ENCODE assay signal across 11 cellular contexts in the genomic region with DNA sequence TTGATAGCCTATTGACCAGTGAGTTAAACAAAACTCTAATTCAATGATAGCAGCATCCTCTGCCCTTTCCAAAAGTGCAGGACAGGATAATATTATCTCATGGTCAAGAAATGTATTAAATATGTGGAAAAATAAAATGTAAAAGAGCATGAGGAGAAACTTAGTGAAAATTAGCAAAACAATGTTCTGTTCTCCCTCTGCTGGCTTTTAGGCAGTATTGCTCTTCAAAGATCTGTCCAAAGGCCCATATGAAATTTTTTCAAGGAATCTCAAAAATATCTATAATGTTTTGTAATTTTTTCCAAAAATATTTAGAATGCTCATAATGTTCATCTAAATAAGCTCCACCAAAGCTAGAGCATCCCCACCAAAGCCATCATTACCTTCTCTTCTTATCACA. TPM values are rescaled to one million over a fixed set of nuclear protein-coding genes. Genes with fewer than 3 reads are reported as not detected.
A peak's percentile ranks its signal among the peaks of the same experiment; 100 is the strongest.
DNase-seq lines count a peak whose midpoint lies in the region; ATAC-seq, FAIRE-seq and TF ChIP-seq lines count a peak whose summit lies in the region.
"Had no signal": no experiment of that assay in that cellular context is flagged by ENCODE, and none has a peak within 500 bp of the region (broad histone marks: within the 10 kb centered on the region; RNA-seq: fewer than 3 reads in every experiment).

No MANE protein-coding gene starts in this region.

- H3K27ac Mint-ChIP-seq in H9 = no peak overlapping the region
- no peak overlapping the region for H3K27ac Mint-ChIP-seq in astrocyte (ENCODE audit: unreplicated experiment)

- no peak overlapping the region for H3K18ac ChIP-seq in H9 (ENCODE audit: insufficient read length, low read depth, low read length)

- H2BK120ac ChIP-seq in H9 (ENCODE audit: low read depth, low read length, poor library complexity, severe bottlenecking) = no peak overlapping the region

- H4K91ac ChIP-seq in H9 (ENCODE audit: insufficient read length, low read depth, low read length) = no peak overlapping the region

- H3K9ac ChIP-seq in H9 (ENCODE audit: extremely low read depth, insufficient read length, low read length) (no peak overlapping the region), astrocyte (ENCODE audit: low read length) (no peak overlapping the region), liver (ENCODE audit: low read depth in 1 of 2, low read length in 2 of 2) (no peak overlapping the region)

- in situ Hi-C loops in gastrocnemius medialis (cut with MboI; ENCODE audit: low sequenced_read_pairs in 4 of 4) = no loop called here

- H2BK5ac ChIP-seq in H9 (ENCODE audit: insufficient read length, low read length) = no peak overlapping the region

- no peak overlapping the region for H3K23ac ChIP-seq in H9 (ENCODE audit: insufficient read length, low read depth, low read length)

- no peaks in the 10 kb centered on the region for H4K20me1 ChIP-seq in H9 (ENCODE audit: control insufficient read depth, insufficient read depth, insufficient read length)
- no peaks in the 10 kb centered on the region for H4K20me1 ChIP-seq in astrocyte (ENCODE audit: insufficient read depth, low read length)

- no peaks in the 10 kb centered on the region for H3K9me3 ChIP-seq in BE2C
- no peaks in the 10 kb centered on the region for H3K9me3 ChIP-seq in H9 (ENCODE audit: control insufficient read depth, low read depth, low read length)
- H3K9me3 ChIP-seq in astrocyte (ENCODE audit: insufficient read depth, low read depth, low read length) = no peaks in the 10 kb centered on the region
- H3K9me3 ChIP-seq in liver (ENCODE audit: control insufficient read depth in 4 of 4, low read length in 3 of 4) = no peaks in the 10 kb centered on the region
- no peaks in the 10 kb centered on the region for H3K9me3 ChIP-seq in gastrocnemius medialis

- peak in 1 of 2 donors; percentile 44 for TF ChIP-seq RAD21 in liver (IDR thresholded peaks at IDR 0.05)

- H2BK12ac ChIP-seq in H9 (ENCODE audit: insufficient read length, low read depth, low read length) = no peak overlapping the region

- H3K79me2 ChIP-seq in H9 (ENCODE audit: insufficient read depth, low read length) (no peaks in the 10 kb centered on the region), astrocyte (ENCODE audit: insufficient read depth, low read length) (no peaks in the 10 kb centered on the region)

- no peak overlapping the region for H3K56ac ChIP-seq in H9 (ENCODE audit: insufficient read length, low read depth, low read length)

- H3K4ac ChIP-seq in H9 (ENCODE audit: low read depth, low read length) = no peak overlapping the region

- H3K4me1 Mint-ChIP-seq in H9 (no peaks in the 10 kb centered on the region), astrocyte (ENCODE audit: low read depth, unreplicated experiment) (peaks cover 14% of the 10 kb centered on the region)

- ATAC-seq in left colon (no peak), gastrocnemius medialis (no peak)

- H3K27ac ChIP-seq in H9 (ENCODE audit: insufficient read length, low read depth, low read length) (no peak overlapping the region), astrocyte (ENCODE audit: low read depth, low read length) (no peak overlapping the region), liver (ENCODE audit: low read depth in 1 of 2, low read length in 2 of 2) (no peak overlapping the region), substantia nigra (ENCODE audit: low read depth, low read length, poor library complexity, severe bottlenecking) (no peak overlapping the region), gastrocnemius medialis (no peak overlapping the region)
- H3K27ac ChIP-seq: HL-60 had no signal

- no peaks in the 10 kb centered on the region for H3K4me1 ChIP-seq in BE2C
- no peaks in the 10 kb centered on the region for H3K4me1 ChIP-seq in H9 (ENCODE audit: insufficient read depth, low read length)
- H3K4me1 ChIP-seq in astrocyte (ENCODE audit: insufficient read depth, low read length) = peaks cover 4% of the 10 kb centered on the region
- H3K4me1 ChIP-seq in liver (ENCODE audit: control insufficient read depth in 4 of 4, insufficient read depth in 4 of 4, low read length in 3 of 4) = no peaks in the 10 kb centered on the region
- no peaks in the 10 kb centered on the region for H3K4me1 ChIP-seq in gastrocnemius medialis

- no peaks in the 10 kb centered on the region for H3K36me3 ChIP-seq in BE2C
- no peaks in the 10 kb centered on the region for H3K36me3 ChIP-seq in astrocyte (ENCODE audit: insufficient read depth, low read length)
- H3K36me3 ChIP-seq in liver (ENCODE audit: control insufficient read depth in 4 of 4, insufficient read depth in 3 of 4, low read depth in 1 of 4, low read length in 3 of 4) = no peaks in the 10 kb centered on the region
- no peaks in the 10 kb centered on the region for H3K36me3 ChIP-seq in gastrocnemius medialis

- H2AK5ac ChIP-seq in H9 (ENCODE audit: insufficient read length, low read length) = no peak overlapping the region

- no peak overlapping the region for H3K14ac ChIP-seq in H9 (ENCODE audit: insufficient read depth, low read length)

- FAIRE-seq in astrocyte (lab: Jason Lieb, UNC) = no peak

- H2BK20ac ChIP-seq in H9 (ENCODE audit: low read depth, low read length, poor library complexity, severe bottlenecking) = no peak overlapping the region

- H3K4me3 ChIP-seq in BE2C (ENCODE audit: low read depth, low read length) (no peak overlapping the region), astrocyte (ENCODE audit: insufficient read depth, low read depth, low read length) (no peak overlapping the region), liver (ENCODE audit: low read depth in 1 of 3, low read length in 3 of 3) (no peak overlapping the region), gastrocnemius medialis (no peak overlapping the region)

- H2BK15ac ChIP-seq in H9 (ENCODE audit: low read depth, low read length) = no peak overlapping the region

- no peak overlapping the region for H3K4me2 ChIP-seq in H9 (ENCODE audit: insufficient read depth, insufficient read length, low read length)
- no peak overlapping the region for H3K4me2 ChIP-seq in astrocyte (ENCODE audit: low read length)

- H3K4me3 Mint-ChIP-seq in H9 = no peak overlapping the region
- H3K4me3 Mint-ChIP-seq in astrocyte (ENCODE audit: unreplicated experiment) = no peak overlapping the region

- H2AFZ ChIP-seq in H9 (ENCODE audit: low read length) (no peak overlapping the region), astrocyte (ENCODE audit: low read depth, low read length) (no peak overlapping the region)

- H3K9me3 Mint-ChIP-seq in H9 (peaks cover 4 to 9% of the 10 kb centered on the region in 2 experiments; a peak in 4 of 5 replicates), astrocyte (ENCODE audit: unreplicated experiment) (no peaks in the 10 kb centered on the region)

- TF ChIP-seq CTCF in BE2C (IDR thresholded peaks at IDR 0.05; ENCODE audit: low read depth, low read length) (peak; percentile 36), H9 (conservative IDR thresholded peaks at IDR 0.05) (peak; percentile 66), astrocyte (IDR thresholded peaks at IDR 0.05; ENCODE audit: insufficient read depth, low read depth, low read length) (peak; percentile 60), liver (IDR thresholded peaks at IDR 0.05; ENCODE audit: low read depth, low read length, missing input control) (peak; percentile 22), gastrocnemius medialis (IDR thresholded peaks at IDR 0.05 in 4 of 5, conservative IDR thresholded peaks at IDR 0.05 in 1 of 5) (no peak)

- no peak overlapping the region for H4K8ac ChIP-seq in H9 (replicated peaks; ENCODE audit: insufficient read length, low read depth, low read length)

- no peak overlapping the region for H3T11ph ChIP-seq in H9 (ENCODE audit: low read length)

- H3K27me3 Mint-ChIP-seq in H9 (ENCODE audit: low read depth) (peaks cover 26% of the 10 kb centered on the region), astrocyte (ENCODE audit: low read depth, unreplicated experiment) (no peaks in the 10 kb centered on the region)

- intact Hi-C loops in left colon (cut with DNase I, micrococcal nuclease) (no loop called here), gastrocnemius medialis (cut with DNase I; ENCODE audit: low total_unique reads) (no loop called here)

- H3K79me1 ChIP-seq in H9 (ENCODE audit: insufficient read depth, low read depth, low read length, poor library complexity, severe bottlenecking) = no peaks in the 10 kb centered on the region

- no peak for TF ChIP-seq POLR2A in gastrocnemius medialis (IDR thresholded peaks at IDR 0.05)

- H3K36me3 Mint-ChIP-seq in H9 (ENCODE audit: insufficient read depth in 1 of 3, low read depth in 3 of 3) = 0 out of 7 replicates have a peak, but pooled peaks cover 0 to 4% (median 0%) of the 10 kb centered on the region in 3 experiments
- H3K36me3 Mint-ChIP-seq in astrocyte (ENCODE audit: low read depth, unreplicated experiment) = no peaks in the 10 kb centered on the region

- no peak overlapping the region for H4K5ac ChIP-seq in H9 (ENCODE audit: insufficient read length, low read depth, low read length)

- H3K23me2 ChIP-seq in H9 (ENCODE audit: insufficient read length, low read depth, low read length, poor library complexity, severe bottlenecking) = no peaks in the 10 kb centered on the region

- DNase-seq in BE2C (no peak), H9 (no peak), astrocyte (ENCODE audit: low read depth) (no peak), left colon (no peak), substantia nigra (lab: John Stamatoyannopoulos, UW) (no peak), gastrocnemius medialis (no peak), putamen (ENCODE audit: low spot score) (no peak)
- DNase-seq: amygdala, NCI-H524 treated with DMSO at 0.1 percent for 48 hours had no signal

- H3K27me3 ChIP-seq in BE2C (no peaks in the 10 kb centered on the region), H9 (ENCODE audit: insufficient read depth, low read length) (no peaks in the 10 kb centered on the region), astrocyte (ENCODE audit: insufficient read depth, low read length) (no peaks in the 10 kb centered on the region), liver (ENCODE audit: control insufficient read depth in 4 of 4, insufficient read depth in 4 of 4, low read length in 3 of 4) (peaks cover 0 to 3% (median 0%) of the 10 kb centered on the region in 4 donors), gastrocnemius medialis (no peaks in the 10 kb centered on the region)

TF ChIP-seq in liver, 16 proteins besides CTCF, POLR2A, EP300 and RAD21 (continues in another document):
- no peak for TF ChIP-seq FOXA2 (IDR thresholded peaks at IDR 0.05)
- TF ChIP-seq HNF4A (conservative IDR thresholded peaks at IDR 0.05) = no peak
- no peak for TF ChIP-seq JUND (IDR thresholded peaks at IDR 0.05)
- no peak for TF ChIP-seq FOXA1 (IDR thresholded peaks at IDR 0.05)
- TF ChIP-seq, protein P1, sequence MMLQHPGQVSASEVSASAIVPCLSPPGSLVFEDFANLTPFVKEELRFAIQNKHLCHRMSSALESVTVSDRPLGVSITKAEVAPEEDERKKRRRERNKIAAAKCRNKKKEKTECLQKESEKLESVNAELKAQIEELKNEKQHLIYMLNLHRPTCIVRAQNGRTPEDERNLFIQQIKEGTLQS (IDR thresholded peaks at IDR 0.05) = no peak
- no peak for TF ChIP-seq NR2F2 (IDR thresholded peaks at IDR 0.05)
- no peak for TF ChIP-seq TAF1 (conservative IDR thresholded peaks at IDR 0.05)

RNA-seq across cellular contexts. Expression of a gene that starts 8.3 kb away (rescaled TPM):
- polyA plus RNA-seq in BE2C (2012; ENCODE audit: insufficient read depth, insufficient read length, low read depth) = 26.3 TPM
- total RNA-seq in H9 (2021) = 19.9 and 20.9 TPM in 2 replicates
- 21.7 and 25.4 TPM in 2 replicates for total RNA-seq in astrocyte
- 10 to 100 TPM; 11.5 to 15.7 TPM for total RNA-seq in liver
- 10 to 100 TPM in 1 of 2 donors, 1 to 10 TPM in 1; 8.2 to 22.9 TPM for polyA plus RNA-seq in liver
- total RNA-seq in left colon = 10 to 100 TPM; 11.3 to 11.8 TPM
- total RNA-seq in gastrocnemius medialis = 10 to 100 TPM; 10.3 to 26.1 (median 14.1) TPM

Comparison
In these comparisons a context has a peak if more than half of its experiments do, and no peak if none do; other contexts are left out.
1. CTCF ChIP-seq: peak in BE2C (single experiment), H9 (single experiment), astrocyte (single experiment) and liver (single experiment); none in gastrocnemius medialis (0 of 5).